ENCODE assay signal across 11 cellular contexts in the genomic region with DNA sequence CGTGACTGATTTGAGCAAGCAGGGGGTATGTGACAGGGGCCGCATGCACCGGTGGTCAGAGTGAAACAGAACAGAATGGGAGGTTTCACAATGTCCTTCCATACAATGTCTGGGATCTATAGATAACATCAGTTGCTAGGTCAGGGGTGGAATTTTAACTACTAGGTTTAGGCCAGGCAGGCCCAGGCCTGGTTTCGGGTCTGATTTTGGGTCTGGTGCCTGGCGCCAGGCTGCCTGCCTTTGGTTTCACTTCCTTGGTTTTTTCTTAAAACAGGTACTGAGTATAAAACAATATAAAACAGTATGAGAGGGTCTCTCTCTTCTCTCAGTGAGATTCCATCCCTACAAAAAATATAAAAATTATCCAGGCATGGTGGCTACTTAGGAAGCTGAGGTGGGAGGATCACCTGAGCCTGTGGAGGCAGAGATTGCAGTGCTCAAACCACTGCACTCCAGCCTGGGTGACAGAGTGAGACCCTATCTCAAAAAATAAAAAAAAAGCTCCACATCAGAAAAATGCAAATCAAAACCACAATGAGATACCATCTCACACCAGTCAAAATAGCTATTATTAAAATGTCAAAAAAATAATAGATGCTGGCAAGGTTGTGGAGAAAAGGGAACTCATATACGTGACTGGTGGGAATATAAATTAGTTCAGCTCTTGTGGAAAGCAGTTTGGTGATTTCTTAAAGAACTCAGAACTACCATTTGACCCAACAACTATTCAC. TPM values are rescaled to one million over a fixed set of nuclear protein-coding genes. Genes with fewer than 3 reads are reported as not detected.
DNase-seq lines count a peak whose midpoint lies in the region; ATAC-seq and TF ChIP-seq lines count a peak whose summit lies in the region.
"Not testable (repeated sequence)": the region's sequence is repeated elsewhere in the genome, so short reads cannot be mapped to it uniquely, and the experiment has no call there.
"Had no signal": no experiment of that assay in that cellular context is flagged by ENCODE, and none has a peak within 500 bp of the region (broad histone marks: within the 10 kb centered on the region; RNA-seq: fewer than 3 reads in every experiment).

No MANE protein-coding gene starts in this region.

- peak overlapping the region; percentile 99 for H2BK5ac ChIP-seq in trophoblast cell (ENCODE audit: low read depth, low read length, poor library complexity)

- peak overlapping the region; percentile 83 for H3K4ac ChIP-seq in trophoblast cell (ENCODE audit: low read depth, low read length)

- H3K4me2 ChIP-seq in DOHH2 (ENCODE audit: low read length) (peak overlapping the region; percentile 38; the same call in 1 of the 2 replicates), MM.1S (ENCODE audit: low read depth, low read length) (peak overlapping the region; percentile 17; the same call in 1 of the 2 replicates)
- H3K4me2 ChIP-seq in trophoblast cell (ENCODE audit: low read length) = not testable (repeated sequence)

- not testable (repeated sequence) for H3K79me2 ChIP-seq in DOHH2 (ENCODE audit: control insufficient read depth, low read length); MM.1S (ENCODE audit: low read length); trophoblast cell (ENCODE audit: control insufficient read depth, insufficient read depth, low read length, poor library complexity)

- not testable (repeated sequence) for H3K36me3 ChIP-seq in DOHH2 (ENCODE audit: control insufficient read depth, low read length); MM.1S (replicated peaks; ENCODE audit: insufficient read depth, low read length); trophoblast cell (ENCODE audit: control insufficient read depth in 1 of 2, insufficient read depth in 2 of 2, low read length in 2 of 2)

- not testable (repeated sequence) for H4K8ac ChIP-seq in trophoblast cell (ENCODE audit: low read depth, low read length)

- H3K9me3 ChIP-seq in DOHH2 (ENCODE audit: control insufficient read depth, insufficient read depth, low read length); MM.1S (replicated peaks; ENCODE audit: insufficient read depth, low read length); trophoblast cell (ENCODE audit: insufficient read depth, low read depth, low read length): not testable (repeated sequence)

- H3K4me1 ChIP-seq in DOHH2 (ENCODE audit: control insufficient read depth, low read length) = peaks cover 18% of the 10 kb centered on the region
- not testable (repeated sequence) for H3K4me1 ChIP-seq in MM.1S (ENCODE audit: low read length); trophoblast cell (ENCODE audit: control insufficient read depth in 1 of 2, insufficient read depth in 2 of 2, low read length in 2 of 2)

- not testable (repeated sequence) for H2AFZ ChIP-seq in MM.1S (ENCODE audit: low read length); trophoblast cell (ENCODE audit: insufficient read depth, low read length, poor library complexity)

- not testable (repeated sequence) for H3K4me3 ChIP-seq in DOHH2 (ENCODE audit: low read length); MM.1S (ENCODE audit: low read length); trophoblast cell (ENCODE audit: low read depth, low read length)

- H3F3A ChIP-seq in DOHH2 (ENCODE audit: control insufficient read depth, insufficient read depth); MM.1S (ENCODE audit: insufficient read depth, low read length): not testable (repeated sequence)

- WGBS in trophoblast cell (ENCODE audit: extremely low coverage, insufficient coverage, insufficient read length) = no CpG with 5 or more reads among the region's 6 CpGs

- H3K27me3 ChIP-seq in DOHH2 (ENCODE audit: control insufficient read depth, low read length); MM.1S (replicated peaks; ENCODE audit: insufficient read depth, low read length); trophoblast cell (ENCODE audit: insufficient read depth, low read length): not testable (repeated sequence)

- peak overlapping the region; percentile 92 for H4K91ac ChIP-seq in trophoblast cell (ENCODE audit: low read depth, low read length)

- H3K79me1 ChIP-seq in trophoblast cell (ENCODE audit: low read length) = peaks cover 30% of the 10 kb centered on the region

- DNase-seq in MM.1S = peak; percentile 40
- DNase-seq in RPMI8226 = peak; percentile 81
- DNase-seq in trophoblast cell = not testable (repeated sequence)

- H3K18ac ChIP-seq in trophoblast cell (ENCODE audit: low read length) = not testable (repeated sequence)

- not testable (repeated sequence) for H2BK12ac ChIP-seq in trophoblast cell (ENCODE audit: low read length)

- not testable (repeated sequence) for H4K12ac ChIP-seq in trophoblast cell (ENCODE audit: low read depth, low read length)

- H2BK120ac ChIP-seq in trophoblast cell (ENCODE audit: insufficient read depth, low read length, poor library complexity) = peak overlapping the region; percentile 90

- not testable (repeated sequence) for TF ChIP-seq CTCF in DOHH2 (IDR thresholded peaks at IDR 0.05; ENCODE audit: low read depth, low read length, poor library complexity, severe bottlenecking); MM.1S (IDR thresholded peaks at IDR 0.05; ENCODE audit: low read length)

- not testable (repeated sequence) for H3K9me2 ChIP-seq in DOHH2 (replicated peaks; ENCODE audit: control insufficient read depth, low read length); MM.1S (replicated peaks; ENCODE audit: insufficient read depth, low read length)

- H3K27ac ChIP-seq in DOHH2 (ENCODE audit: low read depth, low read length) = 0 out of 2 replicates have a peak overlapping the region, but pooled peaks have one; percentile 20
- peak overlapping the region; percentile 20; the same call in 1 of the 2 replicates for H3K27ac ChIP-seq in MM.1S (ENCODE audit: low read length)
- H3K27ac ChIP-seq in trophoblast cell (ENCODE audit: low read depth, low read length) = peak overlapping the region; percentile 97

- H3K23ac ChIP-seq in trophoblast cell (ENCODE audit: low read length) = not testable (repeated sequence)

- H4K20me1 ChIP-seq in DOHH2 (ENCODE audit: control insufficient read depth, insufficient read depth, low read depth, low read length); MM.1S (ENCODE audit: insufficient read depth, low read length): not testable (repeated sequence)

- ATAC-seq in GM18867 (IDR thresholded peaks at IDR 0.05; ENCODE audit: unreplicated experiment) (peak; percentile 39), GM19395 (IDR thresholded peaks at IDR 0.05; ENCODE audit: unreplicated experiment) (peak; percentile 55), HG02870 (IDR thresholded peaks at IDR 0.05; ENCODE audit: unreplicated experiment) (peak; percentile 50), HG03432 (IDR thresholded peaks at IDR 0.05; ENCODE audit: unreplicated experiment) (peak; percentile 58)

- H3K14ac ChIP-seq in trophoblast cell (ENCODE audit: low read length) = not testable (repeated sequence)

- H3K9ac ChIP-seq in MM.1S (ENCODE audit: low read length); trophoblast cell (ENCODE audit: low read length): not testable (repeated sequence)

- H2AK5ac ChIP-seq in trophoblast cell (ENCODE audit: low read length) = not testable (repeated sequence)

RNA-seq across cellular contexts. Expression of gene OR2B11, which starts 18.6 kb away (rescaled TPM):
- 0.03 and 0.04 TPM in 2 replicates for polyA plus RNA-seq in trophoblast cell (2013)
- polyA plus RNA-seq: BJ, GM23338, SK-N-SH had no signal

RNA-seq across cellular contexts. Expression of gene OR2C3, which starts 59.7 kb away (rescaled TPM):
- polyA plus RNA-seq in trophoblast cell (2013) = not detected in 2 replicates
- polyA plus RNA-seq: BJ, GM23338, SK-N-SH had no signal

Comparison
In these comparisons a context has a peak if more than half of its experiments do, and no peak if none do; other contexts are left out.
1. H3K27ac ChIP-seq: peak in every context shown above with its lines; median percentile 97 in trophoblast cell; 20 in DOHH2; 20 in MM.1S.